12 cellular contexts compared by ENCODE assay signal in the genomic region with DNA sequence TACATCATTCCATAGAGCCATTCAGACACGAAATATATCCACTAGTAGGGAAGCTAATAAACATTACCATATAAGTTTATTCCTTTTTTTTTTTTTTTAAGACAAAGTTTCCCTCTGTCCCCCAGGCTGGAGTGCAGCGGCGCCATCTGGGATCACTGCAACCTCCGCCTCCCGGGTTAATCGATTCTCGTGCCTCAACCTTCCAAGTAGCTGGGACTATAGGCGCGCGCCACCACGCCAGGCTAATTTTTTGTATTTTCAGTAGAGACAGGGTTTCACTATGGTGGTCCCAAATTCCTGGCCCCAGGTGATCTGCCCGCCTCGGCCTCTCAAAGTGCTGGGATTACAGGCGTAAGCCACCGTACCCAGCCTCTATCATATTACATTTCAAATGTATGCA. TPM values are rescaled to one million over a fixed set of nuclear protein-coding genes. Genes with fewer than 3 reads are reported as not detected.
DNase-seq lines count a peak whose midpoint lies in the region; ATAC-seq and TF ChIP-seq lines count a peak whose summit lies in the region.
"Had no signal": no experiment of that assay in that cellular context is flagged by ENCODE, and none has a peak within 500 bp of the region (broad histone marks: within the 10 kb centered on the region; RNA-seq: fewer than 3 reads in every experiment).

No MANE protein-coding gene starts in this region.

- peak overlapping the region; percentile 92 to 98 (median 97) for H3K27ac Mint-ChIP-seq in brain
- H3K27ac Mint-ChIP-seq in stimulated activated naive B cell treated with anti-CD40 and anti-IgM and Interleukin-4, amounts not matched to agents 10 μg/mL and 1 μg/mL and 100 μg/mL, for 72 hours: peak overlapping the region; percentile 20

- no peak overlapping the region for H2BK15ac ChIP-seq in mesenchymal stem cell (ENCODE audit: low read depth, poor library complexity, severe bottlenecking)

- 55% methylated on average over 12 of the region's 15 CpGs for WGBS in mesenchymal stem cell

- no peak overlapping the region for H2BK120ac ChIP-seq in mesenchymal stem cell (ENCODE audit: low read depth, low read length)

- peaks cover 45% of the 10 kb centered on the region for H3K36me3 Mint-ChIP-seq in activated T-cell treated with anti-CD3 and anti-CD28 coated beads, Interleukin-2, amount 50 U/mL, for 4 hours (ENCODE audit: insufficient read depth)
- H3K36me3 Mint-ChIP-seq in brain: peaks cover 93% of the 10 kb centered on the region
- H3K36me3 Mint-ChIP-seq in stimulated activated naive B cell treated with anti-CD40 and anti-IgM and Interleukin-4, amounts not matched to agents 10 μg/mL and 1 μg/mL and 100 μg/mL, for 72 hours: peaks cover 38 to 59% of the 10 kb centered on the region in 2 donors

- H4K8ac ChIP-seq in mesenchymal stem cell (ENCODE audit: low read length): no peak overlapping the region

- H3K27ac ChIP-seq in mesenchymal stem cell (ENCODE audit: low read length, poor library complexity, severe bottlenecking): no peak overlapping the region
- H3K27ac ChIP-seq: SK-N-MC had no signal

- H3K4me2 ChIP-seq in mesenchymal stem cell (ENCODE audit: low read length, poor library complexity, severe bottlenecking): no peak overlapping the region

- H3K4me1 ChIP-seq in mesenchymal stem cell (ENCODE audit: control insufficient read depth, insufficient read depth, low read depth, low read length): peaks cover 5% of the 10 kb centered on the region

- no peak overlapping the region for H2BK12ac ChIP-seq in mesenchymal stem cell (ENCODE audit: low read length in 2 of 2)

- peak overlapping the region in 1 of 2 experiments; percentile 83 for H3K4me3 ChIP-seq in mesenchymal stem cell (ENCODE audit: insufficient read depth in 1 of 2, low read depth in 1 of 2, low read length in 2 of 2)
- H3K4me3 ChIP-seq: SK-N-MC had no signal

- no peak overlapping the region for H3K23ac ChIP-seq in mesenchymal stem cell (ENCODE audit: low read length in 2 of 2)

- no peak overlapping the region for H3K4ac ChIP-seq in mesenchymal stem cell (ENCODE audit: low read depth in 1 of 2, low read length in 2 of 2)

- no peak overlapping the region for H4K91ac ChIP-seq in mesenchymal stem cell (ENCODE audit: low read length)

- H3K18ac ChIP-seq in mesenchymal stem cell (ENCODE audit: low read depth in 1 of 2, low read length in 2 of 2): no peak overlapping the region

- H3K4me1 Mint-ChIP-seq in activated T-cell treated with anti-CD3 and anti-CD28 coated beads, Interleukin-2, amount 50 U/mL, for 4 hours (ENCODE audit: low read depth): peaks cover 20% of the 10 kb centered on the region
- H3K4me1 Mint-ChIP-seq in brain: peaks cover 45% of the 10 kb centered on the region
- peaks cover 29 to 44% of the 10 kb centered on the region in 2 donors for H3K4me1 Mint-ChIP-seq in stimulated activated naive B cell treated with anti-CD40 and anti-IgM and Interleukin-4, amounts not matched to agents 10 μg/mL and 1 μg/mL and 100 μg/mL, for 72 hours

- no peak overlapping the region for H2AFZ ChIP-seq in mesenchymal stem cell (ENCODE audit: low read depth, low read length)

- no peaks in the 10 kb centered on the region for H3K27me3 ChIP-seq in mesenchymal stem cell (ENCODE audit: control insufficient read depth in 1 of 2, insufficient read depth in 1 of 2, low read length in 2 of 2)

- no peak for ATAC-seq in activated T-cell treated with anti-CD3 and anti-CD28 coated beads, Interleukin-2, amount 50 U/mL, for 4 hours
- ATAC-seq in stimulated activated naive B cell treated with anti-CD40 and anti-IgM and Interleukin-4, amounts not matched to agents 10 μg/mL and 1 μg/mL and 100 μg/mL, for 72 hours (replicated peaks): no peak

- no peak for DNase-seq in activated T-cell treated with anti-CD3 and anti-CD28 coated beads, Interleukin-2, amount 50 U/mL, for 4 hours
- DNase-seq in activated T-cell treated with anti-CD3 and anti-CD28 coated beads for 4 hours: no peak
- DNase-seq in mesenchymal stem cell: no peak
- no peak for DNase-seq in stimulated activated naive B cell treated with anti-CD40 and anti-IgM and Interleukin-4, amounts not matched to agents 10 μg/mL and 1 μg/mL and 100 μg/mL, for 72 hours
- DNase-seq in RKO (ENCODE audit: low spot score): no peak
- no peak for DNase-seq in NCI-H82 (lab: John Stamatoyannopoulos, UW)
- DNase-seq in anterior cingulate cortex (lab: John Stamatoyannopoulos, UW): no peak
- DNase-seq: NCI-H345 had no signal

- H3K36me3 ChIP-seq in mesenchymal stem cell (ENCODE audit: control insufficient read depth in 1 of 2, insufficient read depth in 2 of 2, low read depth in 1 of 2, low read length in 2 of 2): peaks cover 10 to 20% of the 10 kb centered on the region in 2 experiments

- TF ChIP-seq CTCF in brain (conservative IDR thresholded peaks at IDR 0.05): no peak

- no peak overlapping the region for H3K14ac ChIP-seq in mesenchymal stem cell (ENCODE audit: low read length in 2 of 2)

- H3K9ac ChIP-seq in mesenchymal stem cell (ENCODE audit: low read length): peak overlapping the region; percentile 92

- H3K4me3 Mint-ChIP-seq in activated T-cell treated with anti-CD3 and anti-CD28 coated beads, Interleukin-2, amount 50 U/mL, for 4 hours: peak overlapping the region; percentile 81
- peak overlapping the region; percentile 91 to 98 (median 96) for H3K4me3 Mint-ChIP-seq in brain
- peak overlapping the region; percentile 10 to 96 for H3K4me3 Mint-ChIP-seq in stimulated activated naive B cell treated with anti-CD40 and anti-IgM and Interleukin-4, amounts not matched to agents 10 μg/mL and 1 μg/mL and 100 μg/mL, for 72 hours

- peaks cover 59% of the 10 kb centered on the region for H3K9me3 Mint-ChIP-seq in activated T-cell treated with anti-CD3 and anti-CD28 coated beads, Interleukin-2, amount 50 U/mL, for 4 hours
- peaks cover 40 to 73% (median 55%) of the 10 kb centered on the region in 5 experiments for H3K9me3 Mint-ChIP-seq in brain
- H3K9me3 Mint-ChIP-seq in stimulated activated naive B cell treated with anti-CD40 and anti-IgM and Interleukin-4, amounts not matched to agents 10 μg/mL and 1 μg/mL and 100 μg/mL, for 72 hours: peaks cover 6% of the 10 kb centered on the region in 2 donors

- H2AK5ac ChIP-seq in mesenchymal stem cell (ENCODE audit: low read length, severe bottlenecking): no peak overlapping the region

- peaks cover 10% of the 10 kb centered on the region for H3K27me3 Mint-ChIP-seq in activated T-cell treated with anti-CD3 and anti-CD28 coated beads, Interleukin-2, amount 50 U/mL, for 4 hours (ENCODE audit: low read depth)
- peaks cover 14% of the 10 kb centered on the region for H3K27me3 Mint-ChIP-seq in brain
- no peaks in the 10 kb centered on the region for H3K27me3 Mint-ChIP-seq in stimulated activated naive B cell treated with anti-CD40 and anti-IgM and Interleukin-4, amounts not matched to agents 10 μg/mL and 1 μg/mL and 100 μg/mL, for 72 hours

- peaks cover 23% of the 10 kb centered on the region for H3K79me1 ChIP-seq in mesenchymal stem cell (replicated peaks; ENCODE audit: low read length, poor library complexity, severe bottlenecking)

- no peak overlapping the region for H2BK5ac ChIP-seq in mesenchymal stem cell (ENCODE audit: low read depth, low read length, poor library complexity, severe bottlenecking)

- H3K9me3 ChIP-seq in mesenchymal stem cell (ENCODE audit: control insufficient read depth, low read length): peaks cover 23% of the 10 kb centered on the region

RNA-seq across cellular contexts. Expression of a gene that starts 0.6 kb away (rescaled TPM):
- total RNA-seq in activated T-cell treated with anti-CD3 and anti-CD28 coated beads, Interleukin-2, amount 50 U/mL, for 4 hours: 1 to 10 TPM; 1.3 to 2.1 (median 1.6) TPM
- 0.51 TPM for polyA plus RNA-seq in brain (ENCODE audit: insufficient read depth, low read depth, low replicate concordance)
- polyA plus RNA-seq in mesenchymal stem cell (2013, experiment 1 of 2): 6.4 TPM
- polyA plus RNA-seq in mesenchymal stem cell (2013, experiment 2 of 2): 6.1 TPM

RNA-seq across cellular contexts. Expression of a gene that starts 17.8 kb away (rescaled TPM):
- 1 to 10 TPM; 4.0 to 6.9 (median 5.9) TPM for total RNA-seq in activated T-cell treated with anti-CD3 and anti-CD28 coated beads, Interleukin-2, amount 50 U/mL, for 4 hours
- 4.8 TPM for polyA plus RNA-seq in brain (ENCODE audit: insufficient read depth, low read depth, low replicate concordance)
- 3.2 TPM for polyA plus RNA-seq in mesenchymal stem cell (2013, experiment 1 of 2)
- 3.5 TPM for polyA plus RNA-seq in mesenchymal stem cell (2013, experiment 2 of 2)

RNA-seq across cellular contexts. Expression of a gene that starts 27.8 kb away (rescaled TPM):
- 1 to 10 TPM; 8.7 to 9.7 (median 9.2) TPM for total RNA-seq in activated T-cell treated with anti-CD3 and anti-CD28 coated beads, Interleukin-2, amount 50 U/mL, for 4 hours
- polyA plus RNA-seq in brain (ENCODE audit: insufficient read depth, low read depth, low replicate concordance): 3.2 TPM
- 1.7 TPM for polyA plus RNA-seq in mesenchymal stem cell (2013, experiment 1 of 2)
- 1.7 TPM for polyA plus RNA-seq in mesenchymal stem cell (2013, experiment 2 of 2)

RNA-seq across cellular contexts. Expression of a gene that starts 37.0 kb away (rescaled TPM):
- total RNA-seq in activated T-cell treated with anti-CD3 and anti-CD28 coated beads, Interleukin-2, amount 50 U/mL, for 4 hours: 1 to 10 TPM; 5.5 to 7.6 (median 5.7) TPM
- 5.5 TPM for polyA plus RNA-seq in brain (ENCODE audit: insufficient read depth, low read depth, low replicate concordance)
- 5.2 TPM for polyA plus RNA-seq in mesenchymal stem cell (2013, experiment 1 of 2)
- 5.7 TPM for polyA plus RNA-seq in mesenchymal stem cell (2013, experiment 2 of 2)

RNA-seq across cellular contexts. Expression of a gene that starts 40.9 kb away (rescaled TPM):
- total RNA-seq in activated T-cell treated with anti-CD3 and anti-CD28 coated beads, Interleukin-2, amount 50 U/mL, for 4 hours: not detected
- polyA plus RNA-seq in brain (ENCODE audit: insufficient read depth, low read depth, low replicate concordance): not detected
- not detected for polyA plus RNA-seq in mesenchymal stem cell (2013, experiment 1 of 2)
- not detected for polyA plus RNA-seq in mesenchymal stem cell (2013, experiment 2 of 2)
- total RNA-seq: activated CD8-positive, alpha-beta memory T cell treated with anti-CD3 and anti-CD28 coated beads for 36 hours; lung microvascular endothelial cell had no signal
